Comparison of ENCODE assay signal across 1 cellular context in genomic region chr21:46163375-46163774, GRCh38.
TF ChIP-seq lines count a peak whose summit lies in the region.

No MANE protein-coding gene starts in this region.

TF ChIP-seq in K562, 482 proteins besides CTCF, POLR2A, EP300 and RAD21:
- TF ChIP-seq ZBTB9 (CRISPR knock-in tag; IDR thresholded peaks at IDR 0.05) (no peak), KLF10 (CRISPR knock-in tag; IDR thresholded peaks at IDR 0.05) (no peak), PRPF4 (IDR thresholded peaks at IDR 0.05; ENCODE audit: insufficient read depth, low read depth, low read length, poor library complexity, severe bottlenecking) (no peak), ZNF384 (IDR thresholded peaks at IDR 0.05; ENCODE audit: low read depth, low read length) (no peak), SP1 (CRISPR knock-in tag; IDR thresholded peaks at IDR 0.05) (no peak), IFI16 (CRISPR knock-in tag; IDR thresholded peaks at IDR 0.05) (no peak), SNRNP70 (optimal IDR thresholded peaks at IDR 0.05; ENCODE audit: low read depth, low read length) (no peak), BRCA1 (IDR thresholded peaks at IDR 0.05) (no peak), BRCA1 (CRISPR knock-in tag; IDR thresholded peaks at IDR 0.05) (no peak), DIDO1 (tag; IDR thresholded peaks at IDR 0.05; ENCODE audit: low read depth) (no peak), ZNF197 (CRISPR knock-in tag; IDR thresholded peaks at IDR 0.05; ENCODE audit: low read depth) (no peak), ID3 (CRISPR knock-in tag; IDR thresholded peaks at IDR 0.05) (no peak), ID3 (tag; IDR thresholded peaks at IDR 0.05) (no peak), JUN (IDR thresholded peaks at IDR 0.05; ENCODE audit: borderline replicate concordance, low read depth, low read length) (no peak), JUN (CRISPR knock-in tag; IDR thresholded peaks at IDR 0.05; ENCODE audit: borderline replicate concordance) (no peak), ATF2 (CRISPR knock-in tag; IDR thresholded peaks at IDR 0.05) (no peak), MYNN (IDR thresholded peaks at IDR 0.05) (no peak), MYNN (CRISPR knock-in tag; IDR thresholded peaks at IDR 0.05) (no peak), HNRNPLL (IDR thresholded peaks at IDR 0.05; ENCODE audit: low read depth, low read length, poor library complexity, severe bottlenecking) (no peak), SRSF7 (optimal IDR thresholded peaks at IDR 0.05; ENCODE audit: low read depth, low read length) (no peak), TAL1 (IDR thresholded peaks at IDR 0.05) (no peak), TEAD2 (tag; IDR thresholded peaks at IDR 0.05) (no peak)
TF ChIP-seq in K562: peak in this region for 0.
